Comparison of ENCODE assay signal across 7 cellular contexts in genomic region chr13:99176309-99177276, GRCh38.
DNase-seq lines count a peak whose midpoint lies in the region; ATAC-seq and TF ChIP-seq lines count a peak whose summit lies in the region.

No MANE protein-coding gene starts in this region.

- H3K4me3 ChIP-seq in GM12875 (ENCODE audit: low read depth, low read length) (no peak overlapping the region), astrocyte of the cerebellum (ENCODE audit: low read depth, low read length) (no peak overlapping the region)

- peak; percentile 79 to 92 (median 86) for DNase-seq in NCI-H1417 (lab: John Stamatoyannopoulos, UW)
- peak; percentile 10 for DNase-seq in T1000 (lab: John Stamatoyannopoulos, UW)
- no peak for DNase-seq in astrocyte of the cerebellum (ENCODE audit: low read depth)
- peak; percentile 25 for DNase-seq in iPS DF 19.7 (ENCODE audit: low read depth, low spot score)
- peak; percentile 49 to 75 for DNase-seq in stimulated activated CD4-positive, alpha-beta T cell treated with anti-CD3 and anti-CD28 coated beads, Interleukin-12 subunit alpha, Interleukin-12 subunit beta, amount 100 ng/mL, for 24 hours (ENCODE audit: low read depth in 2 of 2)

- TF ChIP-seq CTCF in GM12875 (IDR thresholded peaks at IDR 0.05; ENCODE audit: borderline replicate concordance, insufficient read depth, low read depth, low read length) (peak; percentile 95), astrocyte of the cerebellum (IDR thresholded peaks at IDR 0.05; ENCODE audit: low read depth, low read length, missing control alignments) (peak; percentile 95)

- in situ Hi-C loops in astrocyte of the cerebellum (cut with HindIII; ENCODE audit: low sequenced_read_pairs): loop anchor here (5.0 kb wide), 1 partner anchor 91 kb away; no protein-coding TSS in a partner anchor

- ATAC-seq in HG02610 (IDR thresholded peaks at IDR 0.05; ENCODE audit: unreplicated experiment): peak; percentile 86
